In genomic region chr20:56358070-56358469, GRCh38 we compare ENCODE assay signal across 8 cellular contexts. TPM values are rescaled to one million over a fixed set of nuclear protein-coding genes. Genes with fewer than 3 reads are reported as not detected.
DNase-seq lines count a peak whose midpoint lies in the region; ATAC-seq and TF ChIP-seq lines count a peak whose summit lies in the region.

No MANE protein-coding gene starts in this region.

- no peak overlapping the region for H3K27ac ChIP-seq in CD4-positive, alpha-beta T cell (ENCODE audit: low read depth, low read length)
- no peak overlapping the region for H3K27ac ChIP-seq in colonic mucosa

- H3K9me3 Mint-ChIP-seq in CD4-positive, alpha-beta T cell, result no peaks in the 10 kb centered on the region
- no peaks in the 10 kb centered on the region for H3K9me3 Mint-ChIP-seq in osteocyte (ENCODE audit: unreplicated experiment)

- no peak for TF ChIP-seq CTCF in CD4-positive, alpha-beta T cell (IDR thresholded peaks at IDR 0.05)
- TF ChIP-seq CTCF in colonic mucosa (IDR thresholded peaks at IDR 0.05) (no peak), osteocyte (IDR thresholded peaks at IDR 0.05) (no peak)

- ATAC-seq in CD4-positive, alpha-beta T cell (ENCODE audit: poor library complexity), result no peak
- ATAC-seq in GM18858 (IDR thresholded peaks at IDR 0.05; ENCODE audit: unreplicated experiment), result no peak

- POLR2A ChIA-PET in CD4-positive, alpha-beta T cell (lab: Charles Lee), result interaction anchor here (0.6 to 2.2 kb wide), 6 partner anchors 21 to 110 kb away, joined by 3 to 40 read pairs (median 6); partner anchors contain the start of genes AURKA, CSTF1 and RTF2

- peak overlapping the region; percentile 32; the same call in 1 of the 2 replicates for H3K4me3 ChIP-seq in Jurkat, Clone E6-1 (ENCODE audit: low read length)
- H3K4me3 ChIP-seq in colonic mucosa, result peak overlapping the region; percentile 22

- peak overlapping the region; percentile 87 for H3K4me3 Mint-ChIP-seq in CD4-positive, alpha-beta T cell
- H3K4me3 Mint-ChIP-seq in osteocyte (ENCODE audit: unreplicated experiment), result peak overlapping the region; percentile 70

- no peaks in the 10 kb centered on the region for H3K27me3 ChIP-seq in CD4-positive, alpha-beta T cell (ENCODE audit: control insufficient read depth, insufficient read depth, low read length)
- no peaks in the 10 kb centered on the region for H3K27me3 ChIP-seq in colonic mucosa

- CTCF ChIA-PET in CD4-positive, alpha-beta T cell (lab: Charles Lee), result no interaction called here

- H3K36me3 ChIP-seq in colonic mucosa, result no peaks in the 10 kb centered on the region

- H3K9me3 ChIP-seq in CD4-positive, alpha-beta T cell (ENCODE audit: control insufficient read depth, low read length), result no peaks in the 10 kb centered on the region
- H3K9me3 ChIP-seq in colonic mucosa, result no peaks in the 10 kb centered on the region

- peak overlapping the region; percentile 19 for H3K27ac Mint-ChIP-seq in CD4-positive, alpha-beta T cell
- H3K27ac Mint-ChIP-seq in osteocyte (ENCODE audit: unreplicated experiment), result no peak overlapping the region

- intact Hi-C loops in CD4-positive, alpha-beta T cell (cut with DNase I, micrococcal nuclease), result loop anchor here in 1 of 2 experiments (1.0 to 5.0 kb wide), 2 partner anchors 110 to 1954 kb away; partner anchors contain the start of gene RTF2
- intact Hi-C loops in colonic mucosa (cut with DNase I), result no loop called here

- H3K4me1 ChIP-seq in colonic mucosa, result peaks cover 6% of the 10 kb centered on the region

- DNase-seq in CD4-positive, alpha-beta T cell, result no peak
- no peak for DNase-seq in Jurkat, Clone E6-1 (ENCODE audit: low read depth, low spot score)
- DNase-seq in colonic mucosa (no peak), osteocyte (ENCODE audit: extremely low spot score, unreplicated experiment) (no peak), globus pallidus (ENCODE audit: low spot score) (no peak), NCI-H146 treated with DMSO at 0.1 percent for 48 hours (lab: John Stamatoyannopoulos, UW; ENCODE audit: unreplicated experiment) (no peak), UCSD-AML1 (lab: John Stamatoyannopoulos, UW; ENCODE audit: unreplicated experiment) (no peak)

- no peak overlapping the region for H3K9ac ChIP-seq in colonic mucosa (ENCODE audit: low read depth in 2 of 2, low read length in 2 of 2)

- no peaks in the 10 kb centered on the region for H3K27me3 Mint-ChIP-seq in CD4-positive, alpha-beta T cell
- H3K27me3 Mint-ChIP-seq in osteocyte (ENCODE audit: unreplicated experiment), result peaks cover 16% of the 10 kb centered on the region

- peaks cover 5% of the 10 kb centered on the region for H3K36me3 Mint-ChIP-seq in CD4-positive, alpha-beta T cell (ENCODE audit: low read depth)
- no peaks in the 10 kb centered on the region for H3K36me3 Mint-ChIP-seq in osteocyte (ENCODE audit: unreplicated experiment)

- H3K4me1 Mint-ChIP-seq in CD4-positive, alpha-beta T cell (ENCODE audit: low read depth), result peaks cover 29% of the 10 kb centered on the region
- H3K4me1 Mint-ChIP-seq in osteocyte (ENCODE audit: unreplicated experiment), result peaks cover 21% of the 10 kb centered on the region

RNA-seq across cellular contexts. Expression of gene FAM210B, which starts 0.7 kb away (rescaled TPM):
- total RNA-seq in CD4-positive, alpha-beta T cell, result 10 to 100 TPM; 14.4 to 14.7 TPM
- polyA plus RNA-seq in Jurkat, Clone E6-1 (2012; ENCODE audit: insufficient read depth, insufficient read length), result 6.3 TPM
- total RNA-seq in colonic mucosa (10 to 100 TPM; 18.2 to 35.2 TPM), osteocyte (46.9 and 50.6 TPM in 2 replicates)

RNA-seq across cellular contexts. Expression of gene AURKA, which starts 33.9 kb away (rescaled TPM):
- total RNA-seq in CD4-positive, alpha-beta T cell, result under 1 TPM; 0.25 to 0.36 TPM
- 94.2 TPM for polyA plus RNA-seq in Jurkat, Clone E6-1 (2012; ENCODE audit: insufficient read depth, insufficient read length)
- total RNA-seq in colonic mucosa (10 to 100 TPM; 25.6 to 62.4 TPM), osteocyte (10.4 and 11.7 TPM in 2 replicates)

RNA-seq across cellular contexts. Expression of gene CSTF1, which starts 34.4 kb away (rescaled TPM):
- 10 to 100 TPM; 20.7 to 21.8 TPM for total RNA-seq in CD4-positive, alpha-beta T cell
- 57.0 TPM for polyA plus RNA-seq in Jurkat, Clone E6-1 (2012; ENCODE audit: insufficient read depth, insufficient read length)
- total RNA-seq in colonic mucosa, result 10 to 100 TPM; 24.2 to 32.0 TPM
- 36.2 and 38.6 TPM in 2 replicates for total RNA-seq in osteocyte

RNA-seq across cellular contexts. Expression of gene CASS4, which starts 54.0 kb away (rescaled TPM):
- 10 to 100 TPM; 37.0 to 39.8 TPM for total RNA-seq in CD4-positive, alpha-beta T cell
- 0.42 TPM for polyA plus RNA-seq in Jurkat, Clone E6-1 (2012; ENCODE audit: insufficient read depth, insufficient read length)
- total RNA-seq in colonic mucosa (under 1 TPM; 0.17 to 0.98 TPM), osteocyte (0.13 TPM in 1 of 2 replicates, not detected in the other)
